Comparison of ENCODE assay signal across 24 cellular contexts in genomic region chr4:7076694-7077082, GRCh38.
"Had no signal": no experiment of that assay in that cellular context is flagged by ENCODE, and none has a peak within 500 bp of the region (broad histone marks: within the 10 kb centered on the region; RNA-seq: fewer than 3 reads in every experiment).

No MANE protein-coding gene starts in this region.

- H3K4me3 Mint-ChIP-seq: mesothelial cell of epicardium; naive thymus-derived CD4-positive, alpha-beta T cell; natural killer cell treated with Interleukin-12 subunit alpha and Interleukin-12 subunit beta and Interleukin-15 and Interleukin-18, amount 100 ng/mL, for 72 hours; stimulated activated naive B cell treated with anti-CD40 and anti-IgM and Interleukin-4, amounts not matched to agents 10 μg/mL and 1 μg/mL and 100 μg/mL, for 72 hours; stimulated activated naive CD8-positive, alpha-beta T cell treated with anti-CD3 and anti-CD28 coated beads, Interleukin-15, Interleukin-2, amounts not matched to agents 100 ng/mL and 50 ng/mL, for 24 hours; type B pancreatic cell had no signal

- H3K27ac Mint-ChIP-seq: mesothelial cell of epicardium; naive thymus-derived CD4-positive, alpha-beta T cell; natural killer cell treated with Interleukin-12 subunit alpha and Interleukin-12 subunit beta and Interleukin-15 and Interleukin-18, amount 100 ng/mL, for 72 hours; stimulated activated naive B cell treated with anti-CD40 and anti-IgM and Interleukin-4, amounts not matched to agents 10 μg/mL and 1 μg/mL and 100 μg/mL, for 72 hours; stimulated activated naive CD8-positive, alpha-beta T cell treated with anti-CD3 and anti-CD28 coated beads, Interleukin-15, Interleukin-2, amounts not matched to agents 100 ng/mL and 50 ng/mL, for 24 hours; type B pancreatic cell had no signal

- H3K9ac ChIP-seq: parathyroid adenoma had no signal

- H3K79me2 ChIP-seq: parathyroid adenoma had no signal

- H3K27ac ChIP-seq: left lung, neutrophil, parathyroid adenoma, psoas muscle, skin epidermis, tibial nerve, uterus had no signal

- ATAC-seq: left colon; left lung; naive thymus-derived CD4-positive, alpha-beta T cell; natural killer cell treated with Interleukin-12 subunit alpha and Interleukin-12 subunit beta and Interleukin-15 and Interleukin-18, amount 100 ng/mL, for 72 hours; psoas muscle; stimulated activated naive B cell treated with anti-CD40 and anti-IgM and Interleukin-4, amounts not matched to agents 10 μg/mL and 1 μg/mL and 100 μg/mL, for 72 hours had no signal

- H3K27me3 ChIP-seq: tibial nerve, uterus had no signal

- H3K4me1 Mint-ChIP-seq: mesothelial cell of epicardium; stimulated activated naive B cell treated with anti-CD40 and anti-IgM and Interleukin-4, amounts not matched to agents 10 μg/mL and 1 μg/mL and 100 μg/mL, for 72 hours had no signal

- H3K9me3 Mint-ChIP-seq: natural killer cell treated with Interleukin-12 subunit alpha and Interleukin-12 subunit beta and Interleukin-15 and Interleukin-18, amount 100 ng/mL, for 72 hours; stimulated activated naive CD8-positive, alpha-beta T cell treated with anti-CD3 and anti-CD28 coated beads, Interleukin-15, Interleukin-2, amounts not matched to agents 100 ng/mL and 50 ng/mL, for 24 hours had no signal

- H3K36me3 ChIP-seq: left lung, neutrophil, tibial nerve, uterus had no signal

- H3K27me3 Mint-ChIP-seq: type B pancreatic cell had no signal

- DNase-seq: hippocampal formation; kidney glomerular epithelial cell; left colon; mesendoderm; naive thymus-derived CD4-positive, alpha-beta T cell; occipital lobe; psoas muscle; stimulated activated CD4-positive, alpha-beta T cell treated with anti-CD3 and anti-CD28 coated beads, Interleukin-12 subunit alpha, Interleukin-12 subunit beta, amount 100 ng/mL, for 4 hours; stimulated activated CD4-positive, alpha-beta T cell treated with anti-CD3 and anti-CD28 coated beads, Interleukin-15, amount 100 ng/mL, for 24 hours; stimulated activated CD4-positive, alpha-beta T cell treated with anti-CD3 and anti-CD28 coated beads, Interleukin-2, amount 100 ng/mL, for 24 hours; stimulated activated CD4-positive, alpha-beta T cell treated with anti-CD3 and anti-CD28 coated beads, Interleukin-4, amount 100 ng/mL, for 1 hour; stimulated activated naive B cell treated with anti-CD40 and anti-IgM and Interleukin-4, amounts not matched to agents 10 μg/mL and 1 μg/mL and 100 μg/mL, for 72 hours; substantia nigra; uterus had no signal

- H3K4me1 ChIP-seq: left lung, parathyroid adenoma, uterus had no signal

- H3K36me3 Mint-ChIP-seq: mesothelial cell of epicardium; naive thymus-derived CD4-positive, alpha-beta T cell; natural killer cell treated with Interleukin-12 subunit alpha and Interleukin-12 subunit beta and Interleukin-15 and Interleukin-18, amount 100 ng/mL, for 72 hours; stimulated activated naive B cell treated with anti-CD40 and anti-IgM and Interleukin-4, amounts not matched to agents 10 μg/mL and 1 μg/mL and 100 μg/mL, for 72 hours; type B pancreatic cell had no signal

- H3K4me3 ChIP-seq: left lung, lung, psoas muscle, skin epidermis, tibial nerve, uterus had no signal

- H3K9me3 ChIP-seq: left lung, neutrophil, psoas muscle, uterus had no signal

- H2AFZ ChIP-seq: parathyroid adenoma had no signal
